16 cellular contexts compared by ENCODE assay signal in genomic region chr16:48321307-48322036, GRCh38.
DNase-seq lines count a peak whose midpoint lies in the region; ATAC-seq and TF ChIP-seq lines count a peak whose summit lies in the region.
"Had no signal": no experiment of that assay in that cellular context is flagged by ENCODE, and none has a peak within 500 bp of the region (broad histone marks: within the 10 kb centered on the region; RNA-seq: fewer than 3 reads in every experiment).

No MANE protein-coding gene starts in this region.

- TF ChIP-seq CTCF in esophagus squamous epithelium (IDR thresholded peaks at IDR 0.05) = no peak

- H3K27me3 ChIP-seq in esophagus squamous epithelium = no peaks in the 10 kb centered on the region
- H3K27me3 ChIP-seq: upper lobe of left lung had no signal

- no peaks in the 10 kb centered on the region for H3K9me3 ChIP-seq in esophagus squamous epithelium
- H3K9me3 ChIP-seq: upper lobe of left lung had no signal

- no peaks in the 10 kb centered on the region for H3K9me3 Mint-ChIP-seq in activated T-cell treated with anti-CD3 and anti-CD28 coated beads, Interleukin-2, amount 50 U/mL, for 4 hours
- H3K9me3 Mint-ChIP-seq: activated naive CD4-positive, alpha-beta T cell treated with anti-CD3 and anti-CD28 coated beads, Interleukin-2, amount 50 U/mL, for 24 hours; T-helper 1 cell treated with Interleukin-12 subunit alpha and Interleukin-12 subunit beta and Interleukin-4 antibody, amounts not matched to agents 30 μg/mL and 1 μg/mL, for 36 hours had no signal

- ATAC-seq in activated T-cell treated with anti-CD3 and anti-CD28 coated beads, Interleukin-2, amount 50 U/mL, for 4 hours = peak; percentile 51 to 72
- peak; percentile 65 for ATAC-seq in esophagus mucosa
- ATAC-seq in HG03135 (IDR thresholded peaks at IDR 0.05; ENCODE audit: unreplicated experiment) = no peak
- ATAC-seq: Panc1 had no signal

- H3K36me3 Mint-ChIP-seq in activated T-cell treated with anti-CD3 and anti-CD28 coated beads, Interleukin-2, amount 50 U/mL, for 4 hours (ENCODE audit: insufficient read depth) = peaks cover 12% of the 10 kb centered on the region

- DNase-seq in activated T-cell treated with anti-CD3 and anti-CD28 coated beads, Interleukin-2, amount 50 U/mL, for 4 hours = no peak
- DNase-seq in activated T-cell treated with anti-CD3 and anti-CD28 coated beads for 4 hours = no peak
- DNase-seq in RKO (ENCODE audit: low spot score) = peak; percentile 49
- DNase-seq in stimulated activated CD4-positive, alpha-beta T cell treated with anti-CD3 and anti-CD28 coated beads, Interleukin-4, amount 100 ng/mL, for 1 hour = peak; percentile 19
- DNase-seq in esophagus squamous epithelium (lab: John Stamatoyannopoulos, UW) = no peak
- no peak for DNase-seq in AML-193 (lab: John Stamatoyannopoulos, UW)
- DNase-seq: DMS153, NCI-H1092 treated with DMSO at 0.1 percent for 48 hours, NCI-H510A had no signal

- H3K27ac ChIP-seq in esophagus squamous epithelium = no peak overlapping the region
- H3K27ac ChIP-seq: coronary artery had no signal

- H3K4me1 ChIP-seq in esophagus squamous epithelium = peaks cover 4 to 42% (median 5%) of the 10 kb centered on the region in 3 donors

- no peak for TF ChIP-seq POLR2A in esophagus squamous epithelium (IDR thresholded peaks at IDR 0.05)

- 61 to 74% methylated on average over 2 of the region's 2 CpGs for WGBS in esophagus squamous epithelium, 2 donors

- no peak overlapping the region for H3K4me3 ChIP-seq in esophagus squamous epithelium
- H3K4me3 ChIP-seq: coronary artery, upper lobe of left lung had no signal

- intact Hi-C loops in esophagus squamous epithelium (cut with DNase I) = no loop called here

- peaks cover 0 to 60% (median 0%) of the 10 kb centered on the region in 3 donors for H3K36me3 ChIP-seq in esophagus squamous epithelium

- no peaks in the 10 kb centered on the region for H3K27me3 Mint-ChIP-seq in activated T-cell treated with anti-CD3 and anti-CD28 coated beads, Interleukin-2, amount 50 U/mL, for 4 hours (ENCODE audit: low read depth)
- H3K27me3 Mint-ChIP-seq: activated naive CD4-positive, alpha-beta T cell treated with anti-CD3 and anti-CD28 coated beads, Interleukin-2, amount 50 U/mL, for 24 hours had no signal

- H3K4me3 Mint-ChIP-seq in activated T-cell treated with anti-CD3 and anti-CD28 coated beads, Interleukin-2, amount 50 U/mL, for 4 hours = no peak overlapping the region
- H3K4me3 Mint-ChIP-seq: activated naive CD4-positive, alpha-beta T cell treated with anti-CD3 and anti-CD28 coated beads, Interleukin-2, amount 50 U/mL, for 24 hours; T-helper 1 cell treated with Interleukin-12 subunit alpha and Interleukin-12 subunit beta and Interleukin-4 antibody, amounts not matched to agents 30 μg/mL and 1 μg/mL, for 36 hours had no signal

- H3K4me1 Mint-ChIP-seq in activated T-cell treated with anti-CD3 and anti-CD28 coated beads, Interleukin-2, amount 50 U/mL, for 4 hours (ENCODE audit: low read depth) = peaks cover 36% of the 10 kb centered on the region

Comparison
In these comparisons a context has a peak if more than half of its experiments do, and no peak if none do; other contexts are left out.
1. DNase-seq: peak in RKO (single experiment) and stimulated activated CD4-positive, alpha-beta T cell treated with anti-CD3 and anti-CD28 coated beads, Interleukin-4, amount 100 ng/mL, for 1 hour (single experiment); none in activated T-cell treated with anti-CD3 and anti-CD28 coated beads, Interleukin-2, amount 50 U/mL, for 4 hours (single experiment), activated T-cell treated with anti-CD3 and anti-CD28 coated beads for 4 hours (single experiment), esophagus squamous epithelium (single experiment) and AML-193 (0 of 2).